ENCODE assay signal across 1 cellular context in the genomic region with DNA sequence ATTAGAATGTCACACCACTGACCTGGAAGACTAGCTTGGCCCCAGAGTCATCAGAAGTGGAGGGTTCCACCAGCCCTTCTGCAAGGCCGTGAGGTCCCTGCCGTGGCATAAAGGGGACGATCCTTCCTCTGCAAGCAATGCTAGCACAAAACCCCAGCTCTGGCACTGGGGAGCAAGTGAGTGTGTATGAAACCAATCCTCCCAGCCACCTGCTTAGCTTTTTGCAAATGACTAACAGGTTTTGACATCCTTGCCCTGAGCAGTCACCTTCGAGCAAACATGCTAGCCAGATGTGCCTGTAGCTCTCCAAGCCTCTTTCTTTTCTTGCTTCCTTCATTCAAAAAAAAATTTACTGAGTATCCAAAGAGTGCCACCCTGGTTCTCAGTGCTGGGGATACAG.
TF ChIP-seq lines count a peak whose summit lies in the region.

No MANE protein-coding gene starts in this region.

TF ChIP-seq in HepG2, 621 proteins besides CTCF, POLR2A, EP300 and RAD21:
- TF ChIP-seq, protein P1, sequence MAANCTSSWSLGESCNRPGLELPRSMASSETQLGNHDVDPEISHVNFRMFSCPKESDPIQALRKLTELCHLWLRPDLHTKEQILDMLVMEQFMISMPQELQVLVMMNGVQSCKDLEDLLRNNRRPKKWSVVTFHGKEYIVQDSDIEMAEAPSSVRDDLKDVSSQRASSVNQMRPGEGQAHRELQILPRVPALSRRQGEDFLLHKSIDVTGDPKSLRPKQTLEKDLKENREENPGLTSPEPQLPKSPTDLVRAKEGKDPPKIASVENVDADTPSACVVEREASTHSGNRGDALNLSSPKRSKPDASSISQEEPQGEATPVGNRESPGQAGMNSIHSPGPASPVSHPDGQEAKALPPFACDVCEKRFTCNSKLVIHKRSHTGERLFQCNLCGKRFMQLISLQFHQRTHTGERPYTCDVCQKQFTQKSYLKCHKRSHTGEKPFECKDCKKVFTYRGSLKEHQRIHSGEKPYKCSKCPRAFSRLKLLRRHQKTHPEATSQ (CRISPR knock-in tag; IDR thresholded peaks at IDR 0.05; ENCODE audit: borderline replicate concordance) = no peak
- TF ChIP-seq ZNF75D (CRISPR knock-in tag; IDR thresholded peaks at IDR 0.05; ENCODE audit: borderline replicate concordance) (0 out of 2 replicates have a peak, but pooled peaks have one; percentile 38), ZNF704 (CRISPR knock-in tag; IDR thresholded peaks at IDR 0.05; ENCODE audit: borderline replicate concordance) (0 out of 2 replicates have a peak, but pooled peaks have one; percentile 30)
